8 cellular contexts compared by ENCODE assay signal in genomic region chr9:21965401-21965951, GRCh38. TPM values are rescaled to one million over a fixed set of nuclear protein-coding genes. Genes with fewer than 3 reads are reported as not detected.
DNase-seq lines count a peak whose midpoint lies in the region; ATAC-seq and TF ChIP-seq lines count a peak whose summit lies in the region.

No MANE protein-coding gene starts in this region.

- peaks cover 9% of the 10 kb centered on the region for H3K9me3 Mint-ChIP-seq in HFFc6

- H3K36me3 ChIP-seq in NT2/D1 (ENCODE audit: insufficient read depth, insufficient read length, low read length): no peaks in the 10 kb centered on the region
- H3K36me3 ChIP-seq in lung (ENCODE audit: control insufficient read depth in 2 of 2, insufficient read depth in 2 of 2, low read length in 2 of 2): no peaks in the 10 kb centered on the region

- TF ChIP-seq CTCF in HFFc6 (IDR thresholded peaks at IDR 0.05) (peak; percentile 75), choroid plexus epithelial cell (conservative IDR thresholded peaks at IDR 0.05; ENCODE audit: low read depth, low read length) (peak; percentile 90), lung (IDR thresholded peaks at IDR 0.05; ENCODE audit: control extremely low read depth, extremely low read depth) (no peak)

- H3K27me3 Mint-ChIP-seq in HFFc6 (ENCODE audit: insufficient read depth): peaks cover 17% of the 10 kb centered on the region; the same call in 1 of the 2 replicates

- 2 to 3% methylated on average over 30 of the region's 30 CpGs for WGBS in lung, 2 donors

- ATAC-seq in GM18499 (IDR thresholded peaks at IDR 0.05; ENCODE audit: insufficient read depth, unreplicated experiment): peak; percentile 50
- ATAC-seq in lung (ENCODE audit: insufficient read depth, low FRiP score): peak; percentile 70

- H3K4me1 ChIP-seq in NT2/D1 (ENCODE audit: insufficient read depth, insufficient read length) (peaks cover 10% of the 10 kb centered on the region), lung (ENCODE audit: control insufficient read depth in 2 of 2, insufficient read depth in 2 of 2, low read length in 2 of 2) (peaks cover 0 to 9% of the 10 kb centered on the region in 2 donors)

- H3K4me3 ChIP-seq in NT2/D1 (ENCODE audit: insufficient read length, low read depth): peak overlapping the region; percentile 60
- H3K4me3 ChIP-seq in choroid plexus epithelial cell (ENCODE audit: low read depth, low read length): peak overlapping the region; percentile 61
- H3K4me3 ChIP-seq in lung: no peak overlapping the region

- H3K27ac ChIP-seq in lung (ENCODE audit: low read depth in 1 of 2, low read length in 1 of 2): no peak overlapping the region

- H3K27me3 ChIP-seq in NT2/D1 (ENCODE audit: insufficient read depth, insufficient read length) (peaks cover 83% of the 10 kb centered on the region), lung (ENCODE audit: control insufficient read depth, insufficient read depth) (peaks cover 4% of the 10 kb centered on the region)

- H3K9ac ChIP-seq in NT2/D1 (ENCODE audit: insufficient read length, low read depth): peak overlapping the region; percentile 71

- H3K9me3 ChIP-seq in NT2/D1 (ENCODE audit: insufficient read depth, low read length) (no peaks in the 10 kb centered on the region), lung (ENCODE audit: control insufficient read depth in 2 of 2, insufficient read depth in 1 of 2, low read length in 1 of 2) (peaks cover 0 to 30% of the 10 kb centered on the region in 2 donors)

- DNase-seq in HFFc6 (peak; percentile 72), NT2/D1 (ENCODE audit: low read depth, low spot score) (no peak), choroid plexus epithelial cell (ENCODE audit: low read depth) (peak; percentile 91), lung (ENCODE audit: low spot score) (peak; percentile 40), stromal cell of bone marrow (ENCODE audit: low read depth) (peak; percentile 47), NCI-H1417 (lab: John Stamatoyannopoulos, UW) (no peak), NCI-H526 treated with DMSO at 0.1 percent for 48 hours (lab: John Stamatoyannopoulos, UW) (no peak)

- peak overlapping the region; percentile 81 for H3K4me3 Mint-ChIP-seq in HFFc6

- H3K27ac Mint-ChIP-seq in HFFc6: peak overlapping the region; percentile 69

- H3K4me1 Mint-ChIP-seq in HFFc6 (ENCODE audit: low read depth): peaks cover 34% of the 10 kb centered on the region

- peaks cover 49% of the 10 kb centered on the region for H3K36me3 Mint-ChIP-seq in HFFc6 (ENCODE audit: low read depth)

RNA-seq across cellular contexts. Expression of gene CDKN2A, which starts 28.7 kb away (rescaled TPM):
- 100 to 1,000 TPM in 4 of 6 experiments, 10 to 100 TPM in 2; 47.7 to 133 (median 121) TPM for total RNA-seq in HFFc6 (2021; fragmentation: NEBNext Ultra II Directional; extraction: Animal tissue kit (Norgen Biotek cat#: 25700))
- 1 to 10 TPM in 1 of 2 donors, under 1 TPM in 1; 0.54 to 4.8 TPM for total RNA-seq in lung
- polyA plus RNA-seq in lung: 1 to 10 TPM; 1.0 to 1.2 TPM

RNA-seq across cellular contexts. Expression of gene CDKN2B-AS1, which starts 29.1 kb away (rescaled TPM):
- 1 to 10 TPM in 4 of 6 experiments, under 1 TPM in 2; 0.61 to 1.5 (median 1.2) TPM for total RNA-seq in HFFc6 (2021; fragmentation: NEBNext Ultra II Directional; extraction: Animal tissue kit (Norgen Biotek cat#: 25700))
- total RNA-seq in lung: 1 to 10 TPM in 1 of 2 donors, under 1 TPM in 1; 0.57 to 1.2 TPM
- polyA plus RNA-seq in lung: under 1 TPM; 0.32 to 0.61 TPM

RNA-seq across cellular contexts. Expression of gene CDKN2B, which starts 43.6 kb away (rescaled TPM):
- total RNA-seq in HFFc6 (2021; fragmentation: NEBNext Ultra II Directional; extraction: Animal tissue kit (Norgen Biotek cat#: 25700)): 10 to 100 TPM in 1 of 6 experiments, 1 to 10 TPM in 5; 7.1 to 11.6 (median 8.9) TPM
- total RNA-seq in lung: 10 to 100 TPM in 1 of 2 donors, 1 to 10 TPM in 1; 5.5 to 16.1 TPM
- 10 to 100 TPM in 1 of 2 donors, 1 to 10 TPM in 1; 9.3 to 13.1 TPM for polyA plus RNA-seq in lung

Comparison
In these comparisons a context has a peak if more than half of its experiments do, and no peak if none do; other contexts are left out.
1. DNase-seq: peak in HFFc6 (single experiment), choroid plexus epithelial cell (single experiment), lung (single experiment) and stromal cell of bone marrow (single experiment); none in NT2/D1 (single experiment), NCI-H1417 (0 of 3) and NCI-H526 treated with DMSO at 0.1 percent for 48 hours (single experiment).
2. RNA of gene CDKN2A, which starts 28.7 kb away (total RNA-seq): 47.7 to 133 TPM in HFFc6; 0.54 to 4.8 TPM in lung; every median in the first group is over 4 times any median in the second.